ENCODE assay signal across 9 cellular contexts in the genomic region with DNA sequence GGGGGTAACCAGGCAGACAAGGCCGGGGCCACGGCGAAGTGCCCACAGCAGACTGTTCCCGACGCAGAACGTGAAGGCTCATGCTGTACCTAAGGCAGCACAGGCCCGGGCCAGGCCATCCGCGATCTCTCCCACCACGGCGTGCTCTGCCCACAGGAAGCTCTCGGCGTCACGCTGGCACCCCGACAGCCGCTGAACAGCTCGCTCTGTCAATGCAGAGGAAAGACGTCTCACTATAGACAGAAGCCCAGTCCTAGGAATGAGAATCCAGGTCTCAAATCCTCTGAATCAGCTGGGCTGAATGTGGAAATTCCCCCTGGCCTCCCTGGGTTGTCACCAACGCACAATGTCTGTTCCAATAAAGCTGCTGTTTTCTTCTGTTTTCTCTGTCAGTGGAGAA.
DNase-seq lines count a peak whose midpoint lies in the region; ATAC-seq and TF ChIP-seq lines count a peak whose summit lies in the region.
"Had no signal": no experiment of that assay in that cellular context is flagged by ENCODE, and none has a peak within 500 bp of the region (broad histone marks: within the 10 kb centered on the region; RNA-seq: fewer than 3 reads in every experiment).

No MANE protein-coding gene starts in this region.

- no peak for ATAC-seq in HG02798 (IDR thresholded peaks at IDR 0.05; ENCODE audit: poor library complexity, unreplicated experiment)
- no peak for ATAC-seq in GM18498 (IDR thresholded peaks at IDR 0.05; ENCODE audit: unreplicated experiment)

- H3K4me3 Mint-ChIP-seq in T-helper 1 cell treated with Interleukin-12 subunit alpha and Interleukin-12 subunit beta and Interleukin-4 antibody, amounts not matched to agents 30 μg/mL and 1 μg/mL, for 36 hours = no peak overlapping the region

- no peaks in the 10 kb centered on the region for H3K9me3 Mint-ChIP-seq in T-helper 1 cell treated with Interleukin-12 subunit alpha and Interleukin-12 subunit beta and Interleukin-4 antibody, amounts not matched to agents 30 μg/mL and 1 μg/mL, for 36 hours

- no peaks in the 10 kb centered on the region for H3K27me3 Mint-ChIP-seq in T-helper 1 cell treated with Interleukin-12 subunit alpha and Interleukin-12 subunit beta and Interleukin-4 antibody, amounts not matched to agents 30 μg/mL and 1 μg/mL, for 36 hours (ENCODE audit: low read depth)

- H3K4me3 ChIP-seq in muscle layer of duodenum (ENCODE audit: low read depth in 1 of 2, low read length in 2 of 2) (peak overlapping the region; percentile 37 to 43), tibial artery (peak overlapping the region; percentile 23)

- peaks cover 4 to 16% of the 10 kb centered on the region in 2 donors for H3K36me3 ChIP-seq in muscle layer of duodenum (ENCODE audit: control insufficient read depth in 1 of 2, insufficient read depth in 2 of 2, low read length in 2 of 2)
- no peaks in the 10 kb centered on the region for H3K36me3 ChIP-seq in tibial artery

- H3K27ac Mint-ChIP-seq in T-helper 1 cell treated with Interleukin-12 subunit alpha and Interleukin-12 subunit beta and Interleukin-4 antibody, amounts not matched to agents 30 μg/mL and 1 μg/mL, for 36 hours = peak overlapping the region; percentile 63

- no peaks in the 10 kb centered on the region for H3K27me3 ChIP-seq in muscle layer of duodenum (ENCODE audit: low read depth, low read length)
- no peaks in the 10 kb centered on the region for H3K27me3 ChIP-seq in tibial artery

- H3K27ac ChIP-seq in epithelial cell of prostate (peak overlapping the region; percentile 65), muscle layer of duodenum (ENCODE audit: low read length) (peak overlapping the region; percentile 95), tibial artery (peak overlapping the region; percentile 95 to 99)
- H3K27ac ChIP-seq: 22Rv1 had no signal

- intact Hi-C loops in tibial artery (cut with DNase I; ENCODE audit: low total_unique reads) = loop anchor here (2.0 kb wide), 1 partner anchor 114 kb away; no protein-coding TSS in a partner anchor

- peaks cover 36% of the 10 kb centered on the region for H3K36me3 Mint-ChIP-seq in T-helper 1 cell treated with Interleukin-12 subunit alpha and Interleukin-12 subunit beta and Interleukin-4 antibody, amounts not matched to agents 30 μg/mL and 1 μg/mL, for 36 hours (ENCODE audit: low read depth)

- no peaks in the 10 kb centered on the region for H3K9me3 ChIP-seq in muscle layer of duodenum (ENCODE audit: control insufficient read depth in 1 of 2, low read length in 2 of 2)
- no peaks in the 10 kb centered on the region for H3K9me3 ChIP-seq in tibial artery

- peaks cover 20 to 26% of the 10 kb centered on the region in 2 donors for H3K4me1 ChIP-seq in muscle layer of duodenum (ENCODE audit: control insufficient read depth in 1 of 2, insufficient read depth in 2 of 2, low read length in 2 of 2)
- peaks cover 0 to 90% (median 68%) of the 10 kb centered on the region in 4 donors for H3K4me1 ChIP-seq in tibial artery

- peaks cover 11% of the 10 kb centered on the region for H3K4me1 Mint-ChIP-seq in T-helper 1 cell treated with Interleukin-12 subunit alpha and Interleukin-12 subunit beta and Interleukin-4 antibody, amounts not matched to agents 30 μg/mL and 1 μg/mL, for 36 hours (ENCODE audit: low read depth)

- TF ChIP-seq CTCF in tibial artery (IDR thresholded peaks at IDR 0.05) = no peak

- DNase-seq in T-helper 1 cell (no peak), epithelial cell of prostate (ENCODE audit: low read depth, low spot score) (no peak), tibial artery (peak in 1 of 2 donors; percentile 83), SIG-M5 (lab: John Stamatoyannopoulos, UW) (no peak)
